27 cellular contexts compared by ENCODE assay signal in genomic region chr11:116826751-116827431, GRCh38. TPM values are rescaled to one million over a fixed set of nuclear protein-coding genes. Genes with fewer than 3 reads are reported as not detected.
"Had no signal": no experiment of that assay in that cellular context is flagged by ENCODE, and none has a peak within 500 bp of the region (broad histone marks: within the 10 kb centered on the region; RNA-seq: fewer than 3 reads in every experiment).

No MANE protein-coding gene starts in this region.

- H3K27ac Mint-ChIP-seq: activated naive CD4-positive, alpha-beta T cell treated with anti-CD3 and anti-CD28 coated beads, Interleukin-2, amount 50 U/mL, for 72 hours; endodermal cell; naive thymus-derived CD8-positive, alpha-beta T cell; stimulated activated naive CD8-positive, alpha-beta T cell treated with anti-CD3 and anti-CD28 coated beads, Interleukin-15, Interleukin-2, amounts not matched to agents 100 ng/mL and 50 ng/mL, for 24 hours had no signal

- H3K36me3 ChIP-seq: adrenal gland, left lung, pancreas, tibial nerve, vagina had no signal

- FAIRE-seq: keratinocyte, pancreas had no signal

- ATAC-seq: activated naive CD4-positive, alpha-beta T cell treated with anti-CD3 and anti-CD28 coated beads, Interleukin-2, amount 50 U/mL, for 72 hours; left lung; naive thymus-derived CD8-positive, alpha-beta T cell; pancreas had no signal

- H3K9me3 Mint-ChIP-seq: activated naive CD4-positive, alpha-beta T cell treated with anti-CD3 and anti-CD28 coated beads, Interleukin-2, amount 50 U/mL, for 72 hours; naive thymus-derived CD8-positive, alpha-beta T cell; stimulated activated naive CD8-positive, alpha-beta T cell treated with anti-CD3 and anti-CD28 coated beads, Interleukin-15, Interleukin-2, amounts not matched to agents 100 ng/mL and 50 ng/mL, for 24 hours had no signal

- H3K27me3 Mint-ChIP-seq: naive thymus-derived CD8-positive, alpha-beta T cell; stimulated activated naive CD8-positive, alpha-beta T cell treated with anti-CD3 and anti-CD28 coated beads, Interleukin-15, Interleukin-2, amounts not matched to agents 100 ng/mL and 50 ng/mL, for 24 hours had no signal

- H3K4me3 ChIP-seq: adrenal gland, left lung, pancreas, tibial nerve, vagina had no signal

- H3K9me3 ChIP-seq: adrenal gland, left lung, pancreas, tibial nerve, vagina had no signal

- H3K4me1 Mint-ChIP-seq: naive thymus-derived CD8-positive, alpha-beta T cell had no signal

- H3K27ac ChIP-seq: adrenal gland, epithelial cell of prostate, left lung, pancreas, tibial nerve, vagina, VCaP had no signal

- H3K4me1 ChIP-seq: adrenal gland, tibial nerve, vagina had no signal

- DNase-seq: activated CD4-positive, alpha-beta T cell treated with anti-CD3 and anti-CD28 coated beads for 1 hour; activated CD8-positive, alpha-beta memory T cell treated with anti-CD3 and anti-CD28 coated beads for 24 hours; activated CD8-positive, alpha-beta memory T cell treated with anti-CD3 and anti-CD28 coated beads, Interleukin-2, amount 50 U/mL, for 48 hours; activated gamma-delta T cell treated with Interleukin-2 at 50 U/mL for 16 hours; activated T-cell treated with anti-CD3 and anti-CD28 coated beads, Interleukin-2, amount 50 U/mL, for 48 hours; adrenal gland; endodermal cell; foreskin fibroblast; hippocampal formation; left lung; mesendoderm; naive thymus-derived CD8-positive, alpha-beta T cell; pancreas; stimulated activated CD4-positive, alpha-beta T cell treated with anti-CD3 and anti-CD28 coated beads, Interleukin-15, amount 100 ng/mL, for 24 hours; stimulated activated CD4-positive, alpha-beta T cell treated with anti-CD3 and anti-CD28 coated beads, Interleukin-2, amount 100 ng/mL, for 48 hours; SW 1271; T-helper 2 cell had no signal

- H3K27me3 ChIP-seq: adrenal gland, left lung, pancreas, tibial nerve, vagina had no signal

- H3K4me3 Mint-ChIP-seq: endodermal cell; naive thymus-derived CD8-positive, alpha-beta T cell; stimulated activated naive CD8-positive, alpha-beta T cell treated with anti-CD3 and anti-CD28 coated beads, Interleukin-15, Interleukin-2, amounts not matched to agents 100 ng/mL and 50 ng/mL, for 24 hours had no signal

- H3K36me3 Mint-ChIP-seq: activated naive CD4-positive, alpha-beta T cell treated with anti-CD3 and anti-CD28 coated beads, Interleukin-2, amount 50 U/mL, for 72 hours; naive thymus-derived CD8-positive, alpha-beta T cell had no signal

RNA-seq across cellular contexts. Expression of gene APOC3, which starts 2.8 kb away (rescaled TPM):
- total RNA-seq: activated naive CD4-positive, alpha-beta T cell treated with anti-CD3 and anti-CD28 coated beads, Interleukin-2, amount 50 U/mL, for 72 hours; dermis microvascular lymphatic vessel endothelial cell; endodermal cell; left lung; naive thymus-derived CD8-positive, alpha-beta T cell; renal cortical epithelial cell; skeletal muscle tissue; tibial nerve; vagina had no signal
- polyA plus RNA-seq: keratinocyte; naive thymus-derived CD8-positive, alpha-beta T cell had no signal

RNA-seq across cellular contexts. Expression of gene APOA4, which starts 3.8 kb away (rescaled TPM):
- total RNA-seq: activated naive CD4-positive, alpha-beta T cell treated with anti-CD3 and anti-CD28 coated beads, Interleukin-2, amount 50 U/mL, for 72 hours; adrenal gland; dermis microvascular lymphatic vessel endothelial cell; left lung; naive thymus-derived CD8-positive, alpha-beta T cell; pancreas; renal cortical epithelial cell; tibial nerve; vagina had no signal
- polyA plus RNA-seq: keratinocyte; naive thymus-derived CD8-positive, alpha-beta T cell had no signal

RNA-seq across cellular contexts. Expression of gene APOA1, which starts 10.5 kb away (rescaled TPM):
- total RNA-seq: dermis microvascular lymphatic vessel endothelial cell had no signal
- polyA plus RNA-seq: keratinocyte had no signal

RNA-seq across cellular contexts. Expression of gene APOA5, which starts 35.2 kb away (rescaled TPM):
- total RNA-seq: activated naive CD4-positive, alpha-beta T cell treated with anti-CD3 and anti-CD28 coated beads, Interleukin-2, amount 50 U/mL, for 72 hours; dermis microvascular lymphatic vessel endothelial cell; endodermal cell; left lung; naive thymus-derived CD8-positive, alpha-beta T cell; renal cortical epithelial cell; skeletal muscle tissue; tibial nerve; vagina had no signal
- polyA plus RNA-seq: adrenal gland; keratinocyte; naive thymus-derived CD8-positive, alpha-beta T cell had no signal
